10 cellular contexts compared by ENCODE assay signal in genomic region chr4:32775049-32775448, GRCh38.
DNase-seq lines count a peak whose midpoint lies in the region; ATAC-seq and TF ChIP-seq lines count a peak whose summit lies in the region.
"Had no signal": no experiment of that assay in that cellular context is flagged by ENCODE, and none has a peak within 500 bp of the region (broad histone marks: within the 10 kb centered on the region; RNA-seq: fewer than 3 reads in every experiment).

No MANE protein-coding gene starts in this region.

- H3K27ac Mint-ChIP-seq in chondrocyte (ENCODE audit: unreplicated experiment) = no peak overlapping the region
- no peak overlapping the region for H3K27ac Mint-ChIP-seq in activated CD8-positive, alpha-beta T cell treated with anti-CD3 and anti-CD28 coated beads for 36 hours

- intact Hi-C loops in Right ventricle myocardium inferior (cut with DNase I) = no loop called here
- intact Hi-C loops in activated CD8-positive, alpha-beta T cell treated with anti-CD3 and anti-CD28 coated beads for 36 hours (cut with micrococcal nuclease) = no loop called here

- no peaks in the 10 kb centered on the region for H3K27me3 Mint-ChIP-seq in chondrocyte (ENCODE audit: low read depth)
- no peaks in the 10 kb centered on the region for H3K27me3 Mint-ChIP-seq in activated CD8-positive, alpha-beta T cell treated with anti-CD3 and anti-CD28 coated beads for 36 hours

- DNase-seq in GM13977 (ENCODE audit: low spot score) (peak; percentile 3), NCI-H226 (peak; percentile 37), chondrocyte (ENCODE audit: low spot score) (no peak), mucosa of gallbladder (ENCODE audit: low spot score) (peak; percentile 30), Right ventricle myocardium inferior (ENCODE audit: missing footprints) (no peak), NCI-H1694 treated with DMSO at 0.1 percent for 48 hours (lab: John Stamatoyannopoulos, UW) (no peak)
- DNase-seq in activated CD8-positive, alpha-beta T cell treated with anti-CD3 and anti-CD28 coated beads for 36 hours = no peak
- DNase-seq in activated CD4-positive, alpha-beta T cell treated with anti-CD3 and anti-CD28 coated beads for 48 hours = no peak
- DNase-seq: activated naive CD4-positive, alpha-beta T cell; stimulated activated CD4-positive, alpha-beta T cell treated with anti-CD3 and anti-CD28 coated beads, Interleukin-4, amount 100 ng/mL, for 4 hours had no signal

- no peaks in the 10 kb centered on the region for H3K9me3 Mint-ChIP-seq in chondrocyte (ENCODE audit: low read depth)
- peaks cover 11% of the 10 kb centered on the region for H3K9me3 Mint-ChIP-seq in activated CD8-positive, alpha-beta T cell treated with anti-CD3 and anti-CD28 coated beads for 36 hours

- CTCF ChIA-PET in activated CD8-positive, alpha-beta T cell treated with anti-CD3 and anti-CD28 coated beads for 36 hours (lab: Charles Lee) = no interaction called here

- peaks cover 8% of the 10 kb centered on the region for H3K4me1 Mint-ChIP-seq in chondrocyte (ENCODE audit: low read depth)
- H3K4me1 Mint-ChIP-seq in activated CD8-positive, alpha-beta T cell treated with anti-CD3 and anti-CD28 coated beads for 36 hours (ENCODE audit: low read depth) = no peaks in the 10 kb centered on the region

- TF ChIP-seq CTCF in GM13977 (IDR thresholded peaks at IDR 0.05; ENCODE audit: extremely low read depth, insufficient read depth, missing control alignments) = peak; percentile 52
- peak; percentile 77 for TF ChIP-seq CTCF in chondrocyte (IDR thresholded peaks at IDR 0.05)
- TF ChIP-seq CTCF in activated CD8-positive, alpha-beta T cell treated with anti-CD3 and anti-CD28 coated beads for 36 hours (IDR thresholded peaks at IDR 0.05) = no peak

- in situ Hi-C loops in GM13977 (cut with MboI; ENCODE audit: low pct_unique_long_range_greater_than_20kb, low sequenced_read_pairs, unreplicated experiment) = no loop called here

- no peak for ATAC-seq in Right ventricle myocardium inferior
- ATAC-seq in activated CD8-positive, alpha-beta T cell treated with anti-CD3 and anti-CD28 coated beads for 36 hours = no peak

- no peaks in the 10 kb centered on the region for H3K36me3 Mint-ChIP-seq in chondrocyte (ENCODE audit: low read depth)
- H3K36me3 Mint-ChIP-seq in activated CD8-positive, alpha-beta T cell treated with anti-CD3 and anti-CD28 coated beads for 36 hours (ENCODE audit: low read depth) = no peaks in the 10 kb centered on the region

- POLR2A ChIA-PET in activated CD8-positive, alpha-beta T cell treated with anti-CD3 and anti-CD28 coated beads for 36 hours (lab: Charles Lee) = no interaction called here

- no peak overlapping the region for H3K4me3 Mint-ChIP-seq in chondrocyte (ENCODE audit: unreplicated experiment)
- H3K4me3 Mint-ChIP-seq in activated CD8-positive, alpha-beta T cell treated with anti-CD3 and anti-CD28 coated beads for 36 hours = no peak overlapping the region

Comparison
In these comparisons a context has a peak if more than half of its experiments do, and no peak if none do; other contexts are left out.
1. DNase-seq: peak in GM13977 (single experiment), NCI-H226 (single experiment) and mucosa of gallbladder (single experiment); none in chondrocyte (single experiment), Right ventricle myocardium inferior (single experiment), activated CD8-positive, alpha-beta T cell treated with anti-CD3 and anti-CD28 coated beads for 36 hours (single experiment), activated CD4-positive, alpha-beta T cell treated with anti-CD3 and anti-CD28 coated beads for 48 hours (single experiment) and NCI-H1694 treated with DMSO at 0.1 percent for 48 hours (single experiment).